ENCODE assay signal across 18 cellular contexts in genomic region chr6:37280162-37280895, GRCh38. TPM values are rescaled to one million over a fixed set of nuclear protein-coding genes. Genes with fewer than 3 reads are reported as not detected.
DNase-seq lines count a peak whose midpoint lies in the region; ATAC-seq lines count a peak whose summit lies in the region.
"Had no signal": no experiment of that assay in that cellular context is flagged by ENCODE, and none has a peak within 500 bp of the region (broad histone marks: within the 10 kb centered on the region; RNA-seq: fewer than 3 reads in every experiment).

No MANE protein-coding gene starts in this region.

- peaks cover 10% of the 10 kb centered on the region for H3K4me1 ChIP-seq in right cardiac atrium (ENCODE audit: control insufficient read depth, insufficient read depth, low read length)
- peaks cover 1 to 11% of the 10 kb centered on the region in 2 donors for H3K4me1 ChIP-seq in aorta (ENCODE audit: control insufficient read depth in 1 of 2, insufficient read depth in 2 of 2, low read length in 2 of 2)

- no peaks in the 10 kb centered on the region for H3K27me3 ChIP-seq in right cardiac atrium (ENCODE audit: control insufficient read depth, insufficient read depth)
- no peaks in the 10 kb centered on the region for H3K27me3 ChIP-seq in aorta (ENCODE audit: control insufficient read depth in 1 of 2, insufficient read depth in 2 of 2, low read length in 1 of 2)
- H3K27me3 ChIP-seq: adrenal gland, pancreas had no signal

- H3K9me3 ChIP-seq in right cardiac atrium (ENCODE audit: control insufficient read depth, low read length) (no peaks in the 10 kb centered on the region), aorta (ENCODE audit: control insufficient read depth, low read length) (no peaks in the 10 kb centered on the region)
- H3K9me3 ChIP-seq: adrenal gland, pancreas had no signal

- intact Hi-C loops in right cardiac atrium (cut with DNase I) (no loop called here), Right ventricle myocardium inferior (cut with DNase I) (no loop called here), aorta (cut with DNase I) (loop anchor here in 1 of 2 donors (5.0 kb wide), 1 partner anchor 38 kb away; no protein-coding TSS in a partner anchor)

- H3K27ac ChIP-seq in right cardiac atrium (ENCODE audit: low read length) (peak overlapping the region; percentile 21), aorta (ENCODE audit: low read depth in 1 of 2, low read length in 2 of 2) (peak overlapping the region; percentile 20 to 87)
- H3K27ac ChIP-seq: pancreas had no signal

- H3K36me3 ChIP-seq in aorta (ENCODE audit: control insufficient read depth in 1 of 2, insufficient read depth in 2 of 2, low read length in 1 of 2): peaks cover 2 to 3% of the 10 kb centered on the region in 2 donors

- DNase-seq in right cardiac atrium (no peak), Right ventricle myocardium inferior (ENCODE audit: missing footprints) (no peak), NCI-H2171 (lab: John Stamatoyannopoulos, UW) (peak; percentile 66), aorta (no peak), DMS114 treated with DMSO at 0.1 percent for 48 hours (lab: John Stamatoyannopoulos, UW; ENCODE audit: unreplicated experiment) (no peak)
- DNase-seq: activated CD4-positive, CD25-positive, alpha-beta regulatory T cell treated with anti-CD3 and anti-CD28 coated beads, Interleukin-2, amount 50 U/mL, for 72 hours; activated T-cell treated with anti-CD3 and anti-CD28 coated beads, Interleukin-2, amount 50 U/mL, for 24 hours; adrenal gland; H9; immature natural killer cell; NCI-H1105 treated with DMSO at 0.1 percent for 48 hours; NCI-H510A; pancreas; stimulated activated naive CD8-positive, alpha-beta T cell treated with anti-CD3 and anti-CD28 coated beads, Interleukin-15, Interleukin-2, amounts not matched to agents 100 U/mL and 50 U/mL, for 24 hours had no signal

- H3K4me3 ChIP-seq in right cardiac atrium (ENCODE audit: low read length): no peak overlapping the region
- no peak overlapping the region for H3K4me3 ChIP-seq in aorta (ENCODE audit: low read length in 2 of 2)
- H3K4me3 ChIP-seq: adrenal gland, pancreas had no signal

- ATAC-seq in right cardiac atrium (no peak), Right ventricle myocardium inferior (no peak), esophagus mucosa (peak; percentile 24), aorta (ENCODE audit: low FRiP score) (no peak), GM21723 (IDR thresholded peaks at IDR 0.05; ENCODE audit: unreplicated experiment) (no peak), GM18498 (IDR thresholded peaks at IDR 0.05; ENCODE audit: unreplicated experiment) (no peak)
- ATAC-seq: stimulated activated naive CD8-positive, alpha-beta T cell treated with anti-CD3 and anti-CD28 coated beads, Interleukin-15, Interleukin-2, amounts not matched to agents 100 U/mL and 50 U/mL, for 24 hours had no signal

- WGBS in right cardiac atrium: 81% methylated on average over 8 of the region's 8 CpGs
- WGBS in aorta, 2 donors: 54 to 64% methylated on average over 8 of the region's 8 CpGs

RNA-seq across cellular contexts. Expression of gene TMEM217, which starts 22.4 kb away (rescaled TPM):
- total RNA-seq in right cardiac atrium: 1 to 10 TPM in 1 of 4 donors, under 1 TPM in 1, not detected in 2; 0.15 to 1.0 TPM
- polyA plus RNA-seq in right cardiac atrium: 0.16 TPM
- total RNA-seq in Right ventricle myocardium inferior: 0.30 TPM
- total RNA-seq in esophagus mucosa: 0.84 TPM
- 1 to 10 TPM; 2.2 to 2.7 TPM for total RNA-seq in aorta
- polyA plus RNA-seq in aorta: under 1 TPM; 0.50 to 0.54 TPM
- polyA plus RNA-seq: IgD-negative memory B cell had no signal

RNA-seq across cellular contexts. Expression of gene TBC1D22B, which starts 22.8 kb away (rescaled TPM):
- total RNA-seq in right cardiac atrium (1 to 10 TPM; 6.4 to 9.2 (median 7.7) TPM), Right ventricle myocardium inferior (6.3 TPM), esophagus mucosa (10.0 TPM), aorta (10 to 100 TPM; 11.2 to 17.0 TPM)
- polyA plus RNA-seq in right cardiac atrium (4.6 TPM), aorta (1 to 10 TPM; 3.9 to 4.1 TPM)
